Comparison of ENCODE assay signal across 4 cellular contexts in genomic region chr7:66462831-66463230, GRCh38.
DNase-seq lines count a peak whose midpoint lies in the region; ATAC-seq lines count a peak whose summit lies in the region.
"Not testable (repeated sequence)": the region's sequence is repeated elsewhere in the genome, so short reads cannot be mapped to it uniquely, and the experiment has no call there.

No MANE protein-coding gene starts in this region.

- H3K14ac ChIP-seq in trophoblast cell (ENCODE audit: low read length): not testable (repeated sequence)

- H3K4me1 Mint-ChIP-seq in activated T-helper 17 cell treated with anti-CD3 and anti-CD28 coated beads, Interleukin-2, amount 50 U/mL, for 72 hours: not testable (repeated sequence)
- H3K4me1 Mint-ChIP-seq in activated naive CD4-positive, alpha-beta T cell treated with anti-CD3 and anti-CD28 coated beads, Interleukin-2, amount 50 U/mL, for 24 hours: peaks cover 12% of the 10 kb centered on the region
- H3K4me1 Mint-ChIP-seq in stimulated activated naive B cell treated with anti-CD40 and anti-IgM and Interleukin-4, amounts not matched to agents 10 μg/mL and 1 μg/mL and 100 μg/mL, for 72 hours: peaks cover 27 to 43% of the 10 kb centered on the region in 2 donors

- not testable (repeated sequence) for H3K4me3 Mint-ChIP-seq in activated T-helper 17 cell treated with anti-CD3 and anti-CD28 coated beads, Interleukin-2, amount 50 U/mL, for 72 hours; activated naive CD4-positive, alpha-beta T cell treated with anti-CD3 and anti-CD28 coated beads, Interleukin-2, amount 50 U/mL, for 24 hours; stimulated activated naive B cell treated with anti-CD40 and anti-IgM and Interleukin-4, amounts not matched to agents 10 μg/mL and 1 μg/mL and 100 μg/mL, for 72 hours

- not testable (repeated sequence) for H3K27me3 ChIP-seq in trophoblast cell (ENCODE audit: insufficient read depth, low read length)

- not testable (repeated sequence) for H3K4me3 ChIP-seq in trophoblast cell (ENCODE audit: low read depth, low read length)

- DNase-seq in trophoblast cell: peak; percentile 67 to 84
- not testable (repeated sequence) for DNase-seq in stimulated activated naive B cell treated with anti-CD40 and anti-IgM and Interleukin-4, amounts not matched to agents 10 μg/mL and 1 μg/mL and 100 μg/mL, for 72 hours

- H2AK5ac ChIP-seq in trophoblast cell (ENCODE audit: low read length): not testable (repeated sequence)

- not testable (repeated sequence) for H2BK120ac ChIP-seq in trophoblast cell (ENCODE audit: insufficient read depth, low read length, poor library complexity)

- not testable (repeated sequence) for H4K12ac ChIP-seq in trophoblast cell (ENCODE audit: low read depth, low read length)

- not testable (repeated sequence) for H2AFZ ChIP-seq in trophoblast cell (ENCODE audit: insufficient read depth, low read length, poor library complexity)

- H2BK12ac ChIP-seq in trophoblast cell (ENCODE audit: low read length): not testable (repeated sequence)

- ATAC-seq in activated T-helper 17 cell treated with anti-CD3 and anti-CD28 coated beads, Interleukin-2, amount 50 U/mL, for 72 hours (replicated peaks); stimulated activated naive B cell treated with anti-CD40 and anti-IgM and Interleukin-4, amounts not matched to agents 10 μg/mL and 1 μg/mL and 100 μg/mL, for 72 hours (replicated peaks): not testable (repeated sequence)

- H3K27ac ChIP-seq in trophoblast cell (ENCODE audit: low read depth, low read length): not testable (repeated sequence)

- not testable (repeated sequence) for H2BK5ac ChIP-seq in trophoblast cell (ENCODE audit: low read depth, low read length, poor library complexity)

- H3K9ac ChIP-seq in trophoblast cell (ENCODE audit: low read length): not testable (repeated sequence)

- not testable (repeated sequence) for H3K36me3 Mint-ChIP-seq in activated T-helper 17 cell treated with anti-CD3 and anti-CD28 coated beads, Interleukin-2, amount 50 U/mL, for 72 hours (ENCODE audit: low read depth); activated naive CD4-positive, alpha-beta T cell treated with anti-CD3 and anti-CD28 coated beads, Interleukin-2, amount 50 U/mL, for 24 hours
- peaks cover 20 to 54% of the 10 kb centered on the region in 2 donors for H3K36me3 Mint-ChIP-seq in stimulated activated naive B cell treated with anti-CD40 and anti-IgM and Interleukin-4, amounts not matched to agents 10 μg/mL and 1 μg/mL and 100 μg/mL, for 72 hours

- H3K18ac ChIP-seq in trophoblast cell (ENCODE audit: low read length): not testable (repeated sequence)

- H3K79me1 ChIP-seq in trophoblast cell (ENCODE audit: low read length): not testable (repeated sequence)

- not testable (repeated sequence) for H3K79me2 ChIP-seq in trophoblast cell (ENCODE audit: control insufficient read depth, insufficient read depth, low read length, poor library complexity)

- H3K9me3 ChIP-seq in trophoblast cell (ENCODE audit: insufficient read depth, low read depth, low read length): not testable (repeated sequence)

- WGBS in trophoblast cell (ENCODE audit: extremely low coverage, insufficient coverage, insufficient read length): no CpG with 5 or more reads among the region's 4 CpGs

- not testable (repeated sequence) for H3K23ac ChIP-seq in trophoblast cell (ENCODE audit: low read length)

- not testable (repeated sequence) for H3K4ac ChIP-seq in trophoblast cell (ENCODE audit: low read depth, low read length)

- H3K4me2 ChIP-seq in trophoblast cell (ENCODE audit: low read length): not testable (repeated sequence)

- H4K91ac ChIP-seq in trophoblast cell (ENCODE audit: low read depth, low read length): not testable (repeated sequence)

- H3K36me3 ChIP-seq in trophoblast cell (ENCODE audit: control insufficient read depth in 1 of 2, insufficient read depth in 2 of 2, low read length in 2 of 2): not testable (repeated sequence)

- not testable (repeated sequence) for H3K9me3 Mint-ChIP-seq in activated T-helper 17 cell treated with anti-CD3 and anti-CD28 coated beads, Interleukin-2, amount 50 U/mL, for 72 hours; activated naive CD4-positive, alpha-beta T cell treated with anti-CD3 and anti-CD28 coated beads, Interleukin-2, amount 50 U/mL, for 24 hours; stimulated activated naive B cell treated with anti-CD40 and anti-IgM and Interleukin-4, amounts not matched to agents 10 μg/mL and 1 μg/mL and 100 μg/mL, for 72 hours

- not testable (repeated sequence) for H4K8ac ChIP-seq in trophoblast cell (ENCODE audit: low read depth, low read length)

- peak overlapping the region; percentile 54 for H3K27ac Mint-ChIP-seq in activated T-helper 17 cell treated with anti-CD3 and anti-CD28 coated beads, Interleukin-2, amount 50 U/mL, for 72 hours
- peak overlapping the region; percentile 68 for H3K27ac Mint-ChIP-seq in activated naive CD4-positive, alpha-beta T cell treated with anti-CD3 and anti-CD28 coated beads, Interleukin-2, amount 50 U/mL, for 24 hours
- peak overlapping the region; percentile 31 for H3K27ac Mint-ChIP-seq in stimulated activated naive B cell treated with anti-CD40 and anti-IgM and Interleukin-4, amounts not matched to agents 10 μg/mL and 1 μg/mL and 100 μg/mL, for 72 hours

- not testable (repeated sequence) for H3K4me1 ChIP-seq in trophoblast cell (ENCODE audit: control insufficient read depth in 1 of 2, insufficient read depth in 2 of 2, low read length in 2 of 2)

- not testable (repeated sequence) for H3K27me3 Mint-ChIP-seq in activated T-helper 17 cell treated with anti-CD3 and anti-CD28 coated beads, Interleukin-2, amount 50 U/mL, for 72 hours; activated naive CD4-positive, alpha-beta T cell treated with anti-CD3 and anti-CD28 coated beads, Interleukin-2, amount 50 U/mL, for 24 hours; stimulated activated naive B cell treated with anti-CD40 and anti-IgM and Interleukin-4, amounts not matched to agents 10 μg/mL and 1 μg/mL and 100 μg/mL, for 72 hours
